In the genomic region with DNA sequence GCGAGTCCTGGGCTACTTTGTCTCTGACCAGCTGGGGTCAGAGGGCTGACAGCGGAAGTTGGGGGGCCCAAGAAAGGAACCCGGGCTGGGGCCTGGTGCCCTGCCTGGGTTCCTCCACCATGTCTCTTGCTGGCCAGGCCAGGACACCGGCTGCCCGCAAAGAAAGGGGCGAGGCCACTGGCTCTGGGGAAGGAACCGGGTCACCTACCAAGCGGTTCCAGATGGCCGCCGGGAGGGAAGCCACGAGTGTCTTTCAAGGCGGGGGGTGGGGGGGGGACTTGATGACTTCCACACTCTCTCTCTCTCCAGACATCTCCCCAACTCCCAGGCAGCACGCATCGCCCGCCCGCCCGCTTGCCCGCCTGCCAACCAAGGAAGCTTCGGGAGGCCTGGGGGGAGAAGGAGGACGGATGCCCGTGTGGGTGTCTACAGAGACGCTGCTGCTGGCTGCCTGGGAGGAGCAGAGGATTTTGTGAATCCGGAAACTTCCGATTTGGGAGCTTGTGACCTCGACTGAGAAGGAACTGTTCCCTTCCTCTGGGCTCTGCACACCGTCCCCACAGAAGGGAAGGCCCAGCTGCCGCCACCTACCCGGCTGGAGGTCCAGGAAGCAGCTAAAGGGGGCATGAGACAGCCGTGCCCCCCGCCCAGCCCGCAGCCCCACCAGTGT, we compare ENCODE assay signal across 1 cellular context.
TF ChIP-seq lines count a peak whose summit lies in the region.

No MANE protein-coding gene starts in this region.

TF ChIP-seq in IMR-90, 13 proteins besides CTCF, POLR2A, EP300 and RAD21:
- no peak for TF ChIP-seq SMC3 (IDR thresholded peaks at IDR 0.05; ENCODE audit: low read depth, low read length)
- TF ChIP-seq MXI1 (IDR thresholded peaks at IDR 0.05; ENCODE audit: borderline replicate concordance, low read depth, low read length) = peak; percentile 19; the same call in 1 of the 2 replicates
